In the genomic region with DNA sequence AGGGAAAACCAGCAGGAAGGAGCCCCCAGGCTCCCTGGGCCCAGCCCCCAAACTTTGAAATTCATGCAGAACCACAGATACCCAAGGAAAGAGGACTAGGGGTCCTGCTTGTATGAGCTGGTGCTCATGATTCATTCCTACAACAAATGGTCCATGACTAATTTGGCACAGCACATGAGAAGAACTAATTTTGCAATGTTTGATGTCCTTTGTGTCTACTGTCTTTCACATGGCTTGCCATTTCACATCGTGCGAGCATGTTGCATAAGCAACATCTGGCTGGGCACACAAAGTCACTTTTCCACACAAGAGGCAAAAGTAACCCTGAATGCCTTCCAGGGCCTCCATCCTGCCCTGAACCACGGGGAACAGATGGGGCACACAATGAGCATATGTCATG, we compare ENCODE assay signal across 16 cellular contexts.
DNase-seq lines count a peak whose midpoint lies in the region; ATAC-seq and TF ChIP-seq lines count a peak whose summit lies in the region.
"Had no signal": no experiment of that assay in that cellular context is flagged by ENCODE, and none has a peak within 500 bp of the region (broad histone marks: within the 10 kb centered on the region; RNA-seq: fewer than 3 reads in every experiment).

No MANE protein-coding gene starts in this region.

- CTCF ChIA-PET in IMR-90 (lab: Yijun Ruan, JAX) (no interaction called here), Calu3 (lab: Charles Lee) (no interaction called here)

- no peak overlapping the region for H2BK20ac ChIP-seq in IMR-90 (ENCODE audit: low read depth, low read length)

- no peak overlapping the region for H2AFZ ChIP-seq in IMR-90 (replicated peaks; ENCODE audit: low read length, poor library complexity)

- no peaks in the 10 kb centered on the region for H4K20me1 ChIP-seq in IMR-90 (ENCODE audit: insufficient read depth, low read length)

- H3K4me2 ChIP-seq in IMR-90 (ENCODE audit: low read depth, low read length): no peak overlapping the region

- no peak overlapping the region for H2BK120ac ChIP-seq in IMR-90 (ENCODE audit: low read depth, low read length)

- H2AK5ac ChIP-seq in IMR-90 (ENCODE audit: low read depth, low read length): no peak overlapping the region

- H3K9me3 ChIP-seq in IMR-90 (ENCODE audit: control insufficient read depth, insufficient read depth, low read length) (no peaks in the 10 kb centered on the region), heart left ventricle (no peaks in the 10 kb centered on the region), transverse colon (no peaks in the 10 kb centered on the region)

- H3K9ac ChIP-seq in IMR-90 (ENCODE audit: low read depth, low read length): no peak overlapping the region

- no peaks in the 10 kb centered on the region for H3K9me1 ChIP-seq in IMR-90 (ENCODE audit: insufficient read depth, low read length)

- no peak overlapping the region for H4K8ac ChIP-seq in IMR-90 (ENCODE audit: low read depth in 2 of 2, low read length in 2 of 2)

- H3K56ac ChIP-seq in IMR-90 (ENCODE audit: extremely low read depth, insufficient read depth, low read length): no peak overlapping the region

- no TSS peak for BruUV-seq in IMR-90 (replicated peaks; lab: Mats Ljungman, UMichigan)
- no TSS peak for BruUV-seq in Calu3 (replicated peaks; lab: Mats Ljungman, UMichigan)

- no peak; the same call in 1 of the 2 replicates for ATAC-seq in IMR-90 (ENCODE audit: low read depth)
- peak; percentile 23 to 84 (median 56) for ATAC-seq in heart left ventricle

- TF ChIP-seq POLR2A in IMR-90 (IDR thresholded peaks at IDR 0.05; ENCODE audit: low read depth, low read length): no peak
- TF ChIP-seq POLR2A in heart left ventricle (IDR thresholded peaks at IDR 0.05): no peak
- TF ChIP-seq POLR2A in transverse colon (IDR thresholded peaks at IDR 0.05): no peak

- H3K79me1 ChIP-seq in IMR-90 (ENCODE audit: low read depth in 1 of 2, low read length in 2 of 2): no peaks in the 10 kb centered on the region

- no peak overlapping the region for H3K23ac ChIP-seq in IMR-90 (ENCODE audit: low read depth, low read length)

- TF ChIP-seq CTCF in AG09309 (IDR thresholded peaks at IDR 0.05; ENCODE audit: control insufficient read depth, insufficient read depth, low read depth, low read length, missing control alignments): no peak
- TF ChIP-seq CTCF in IMR-90 (conservative IDR thresholded peaks at IDR 0.05; ENCODE audit: low read depth, low read length): no peak
- TF ChIP-seq CTCF in heart left ventricle (IDR thresholded peaks at IDR 0.05): peak in 1 of 12 donors; percentile 14
- no peak for TF ChIP-seq CTCF in Calu3 (IDR thresholded peaks at IDR 0.05; ENCODE audit: unreplicated experiment)
- no peak for TF ChIP-seq CTCF in transverse colon (IDR thresholded peaks at IDR 0.05)

- H3K18ac ChIP-seq in IMR-90 (ENCODE audit: low read depth, low read length): no peak overlapping the region

- peak; percentile 75 for DNase-seq in AG09309 (ENCODE audit: low read depth)
- peak; percentile 79 for DNase-seq in IMR-90
- DNase-seq in astrocyte of the hippocampus (ENCODE audit: low read depth, low spot score): peak; percentile 29
- peak in 1 of 5 donors; percentile 53 for DNase-seq in heart left ventricle
- no peak for DNase-seq in HT-29 (ENCODE audit: low spot score)
- DNase-seq in Calu3: no peak
- DNase-seq in activated T-cell treated with anti-CD3 and anti-CD28 coated beads, Interleukin-2, amount 50 U/mL, for 24 hours: no peak
- DNase-seq in transverse colon: no peak
- DNase-seq: activated B cell treated with CpG ODN at 0.5 μM for 24 hours, NCI-H2081 treated with DMSO at 0.1 percent for 48 hours, SHP77 treated with DMSO at 0.1 percent for 48 hours, substantia nigra had no signal

- WGBS in IMR-90 (ENCODE audit: extremely low coverage in 2 of 2, insufficient read length in 1 of 2), 2 experiments: 20% methylated on average over 2 of the region's 3 CpGs; no CpG with 5 or more reads in 1 of the 2 experiments
- WGBS in heart left ventricle, 4 donors: 73 to 88% (median 83%) methylated on average over 3 of the region's 3 CpGs
- 58 to 76% methylated on average over 3 of the region's 3 CpGs for WGBS in transverse colon (ENCODE audit: low coverage in 1 of 2), 2 donors

- in situ Hi-C loops in IMR-90 (cut with MboI; ENCODE audit: low sequenced_read_pairs) (no loop called here), transverse colon (cut with MboI; ENCODE audit: low pct_ligation_motif_present in 1 of 4, low pct_unique_long_range_greater_than_20kb in 1 of 4, low sequenced_read_pairs in 3 of 4) (no loop called here)

- no peak overlapping the region for H3K4me3 Mint-ChIP-seq in Calu3 (ENCODE audit: low read depth, unreplicated experiment)
- H3K4me3 Mint-ChIP-seq in activated T-cell treated with anti-CD3 and anti-CD28 coated beads, Interleukin-2, amount 50 U/mL, for 24 hours: no peak overlapping the region
- H3K4me3 Mint-ChIP-seq: activated B cell treated with CpG ODN at 0.5 μM for 24 hours; B cell; central memory CD8-positive, alpha-beta T cell; IgD-negative memory B cell had no signal

- H3K4ac ChIP-seq in IMR-90 (ENCODE audit: low read depth, low read length): no peak overlapping the region

- no peak overlapping the region for H2BK5ac ChIP-seq in IMR-90 (ENCODE audit: low read depth, low read length, poor library complexity, severe bottlenecking)

- TF ChIP-seq RAD21 in IMR-90 (IDR thresholded peaks at IDR 0.05; ENCODE audit: low read length): 0 out of 2 replicates have a peak, but pooled peaks have one; percentile 6

- peaks cover 35% of the 10 kb centered on the region for H3K27me3 Mint-ChIP-seq in Calu3 (ENCODE audit: unreplicated experiment)
- no peaks in the 10 kb centered on the region for H3K27me3 Mint-ChIP-seq in activated T-cell treated with anti-CD3 and anti-CD28 coated beads, Interleukin-2, amount 50 U/mL, for 24 hours
- H3K27me3 Mint-ChIP-seq: activated B cell treated with CpG ODN at 0.5 μM for 24 hours; B cell; central memory CD8-positive, alpha-beta T cell; IgD-negative memory B cell had no signal

- peaks cover 3% of the 10 kb centered on the region for H3K9me3 Mint-ChIP-seq in Calu3 (ENCODE audit: low read depth, unreplicated experiment)
- no peaks in the 10 kb centered on the region for H3K9me3 Mint-ChIP-seq in activated T-cell treated with anti-CD3 and anti-CD28 coated beads, Interleukin-2, amount 50 U/mL, for 24 hours
- H3K9me3 Mint-ChIP-seq: activated B cell treated with CpG ODN at 0.5 μM for 24 hours; activated T-helper 2 cell treated with anti-CD3 and anti-CD28 coated beads, Interferon-gamma antibody, Interleukin-2, Interleukin-4, amounts not matched to agents 10 μg/mL and 5 μg/mL and 100 μg/mL, durations not matched to agents 14 hours and 24 hours and 36 hours; IgD-negative memory B cell had no signal

- no peak overlapping the region for H4K91ac ChIP-seq in IMR-90 (ENCODE audit: insufficient read depth, low read depth, low read length)

- H3K4me3 ChIP-seq in AG09309 (ENCODE audit: control insufficient read depth, low read depth, low read length): no peak overlapping the region
- no peak overlapping the region for H3K4me3 ChIP-seq in IMR-90 (ENCODE audit: insufficient read depth, low read depth, low read length)
- H3K4me3 ChIP-seq in heart left ventricle: no peak overlapping the region
- H3K4me3 ChIP-seq in transverse colon: no peak overlapping the region

- H3K27ac ChIP-seq in IMR-90 (ENCODE audit: insufficient read depth, low read length) (no peak overlapping the region), heart left ventricle (no peak overlapping the region), transverse colon (no peak overlapping the region)

- H2BK15ac ChIP-seq in IMR-90 (ENCODE audit: low read depth, low read length): no peak overlapping the region

- no peak overlapping the region for H2AK9ac ChIP-seq in IMR-90 (replicated peaks; ENCODE audit: low read depth, low read length, poor library complexity)

- H3K4me1 ChIP-seq in IMR-90 (ENCODE audit: control insufficient read depth, insufficient read depth, low read length): peaks cover 2% of the 10 kb centered on the region; the same call in 1 of the 2 replicates
- H3K4me1 ChIP-seq in heart left ventricle: peaks cover 0 to 7% (median 0%) of the 10 kb centered on the region in 12 donors
- no peaks in the 10 kb centered on the region for H3K4me1 ChIP-seq in transverse colon

- TF ChIP-seq EP300 in transverse colon (IDR thresholded peaks at IDR 0.05; ENCODE audit: low read depth): no peak

- POLR2A ChIA-PET in IMR-90 (lab: Charles Lee; ENCODE audit: unreplicated experiment): no interaction called here

- no peak overlapping the region for H4K5ac ChIP-seq in IMR-90 (ENCODE audit: low read depth, low read length)

- intact Hi-C loops in IMR-90 (cut with micrococcal nuclease): no loop called here
- intact Hi-C loops in heart left ventricle (cut with DNase I): no loop called here
- intact Hi-C loops in Calu3 (cut with micrococcal nuclease; ENCODE audit: unreplicated experiment): no loop called here
- intact Hi-C loops in transverse colon (cut with DNase I; ENCODE audit: low total_unique reads): no loop called here

- H3K27ac Mint-ChIP-seq in Calu3 (ENCODE audit: unreplicated experiment): no peak overlapping the region
- no peak overlapping the region for H3K27ac Mint-ChIP-seq in activated T-cell treated with anti-CD3 and anti-CD28 coated beads, Interleukin-2, amount 50 U/mL, for 24 hours
- H3K27ac Mint-ChIP-seq: activated B cell treated with CpG ODN at 0.5 μM for 24 hours; activated T-helper 2 cell treated with anti-CD3 and anti-CD28 coated beads, Interferon-gamma antibody, Interleukin-2, Interleukin-4, amounts not matched to agents 10 μg/mL and 5 μg/mL and 100 μg/mL, durations not matched to agents 14 hours and 24 hours and 36 hours; B cell; IgD-negative memory B cell had no signal

- no peak overlapping the region for H3K14ac ChIP-seq in IMR-90 (replicated peaks; ENCODE audit: low read depth, low read length)

- no peaks in the 10 kb centered on the region for H3K36me3 Mint-ChIP-seq in Calu3 (ENCODE audit: insufficient read depth, unreplicated experiment)
- H3K36me3 Mint-ChIP-seq in activated T-cell treated with anti-CD3 and anti-CD28 coated beads, Interleukin-2, amount 50 U/mL, for 24 hours (ENCODE audit: low read depth): no peaks in the 10 kb centered on the region
- H3K36me3 Mint-ChIP-seq: IgD-negative memory B cell had no signal

- H3K36me3 ChIP-seq in IMR-90 (ENCODE audit: control insufficient read depth, insufficient read depth, low read length): no peaks in the 10 kb centered on the region
- no peaks in the 10 kb centered on the region for H3K36me3 ChIP-seq in heart left ventricle
- H3K36me3 ChIP-seq in transverse colon: no peaks in the 10 kb centered on the region

- H3K27me3 ChIP-seq in IMR-90 (ENCODE audit: control insufficient read depth, insufficient read depth, low read length) (peaks cover 7% of the 10 kb centered on the region), heart left ventricle (no peaks in the 10 kb centered on the region), transverse colon (no peaks in the 10 kb centered on the region)

- H3K4me1 Mint-ChIP-seq in Calu3 (ENCODE audit: low read depth, unreplicated experiment): peaks cover 21% of the 10 kb centered on the region
- no peaks in the 10 kb centered on the region for H3K4me1 Mint-ChIP-seq in activated T-cell treated with anti-CD3 and anti-CD28 coated beads, Interleukin-2, amount 50 U/mL, for 24 hours (ENCODE audit: low read depth)
- H3K4me1 Mint-ChIP-seq: central memory CD8-positive, alpha-beta T cell had no signal

- dilution Hi-C loops in IMR-90 (cut with HindIII; ENCODE audit: low sequenced_read_pairs, unreplicated experiment): no loop called here

TF ChIP-seq in IMR-90, 13 proteins besides CTCF, POLR2A, EP300 and RAD21 (continues in another document):
- TF ChIP-seq CEBPB (IDR thresholded peaks at IDR 0.05; ENCODE audit: low read depth, low read length): peak; percentile 91

Comparison
In these comparisons a context has a peak if more than half of its experiments do, and no peak if none do; other contexts are left out.
1. DNase-seq: peak in AG09309 (single experiment), IMR-90 (single experiment) and astrocyte of the hippocampus (single experiment); none in HT-29 (single experiment), Calu3 (single experiment), activated T-cell treated with anti-CD3 and anti-CD28 coated beads, Interleukin-2, amount 50 U/mL, for 24 hours (single experiment) and transverse colon (single experiment).